ENCODE assay signal across 8 cellular contexts in genomic region chr2:104733544-104733943, GRCh38.
DNase-seq lines count a peak whose midpoint lies in the region; ATAC-seq lines count a peak whose summit lies in the region.

No MANE protein-coding gene starts in this region.

- DNase-seq in stimulated activated CD4-positive, alpha-beta T cell treated with anti-CD3 and anti-CD28 coated beads, Interleukin-15, amount 100 ng/mL, for 24 hours, result peak; percentile 43
- no peak for DNase-seq in stimulated activated CD4-positive, alpha-beta T cell treated with anti-CD3 and anti-CD28 coated beads, Interleukin-12 subunit alpha, Interleukin-12 subunit beta, amount 100 ng/mL, for 4 hours
- DNase-seq in HAP-1 (ENCODE audit: low spot score in 2 of 2) (peak; percentile 13 to 71), MG63 (peak; percentile 19), glomerular visceral epithelial cell (ENCODE audit: extremely low spot score) (peak; percentile 7), NK-92 (lab: John Stamatoyannopoulos, UW; ENCODE audit: unreplicated experiment) (no peak), hepatic stellate cell (ENCODE audit: low spot score) (no peak), Right ventricle myocardium superior (no peak)

- ATAC-seq in Right ventricle myocardium superior (ENCODE audit: poor library complexity), result no peak

- no peaks in the 10 kb centered on the region for H3K27me3 ChIP-seq in HAP-1 (ENCODE audit: low read depth)
- no peaks in the 10 kb centered on the region for H3K27me3 ChIP-seq in MG63

- H3K9me3 ChIP-seq in HAP-1 (no peaks in the 10 kb centered on the region), MG63 (no peaks in the 10 kb centered on the region)

- intact Hi-C loops in Right ventricle myocardium superior (cut with DNase I), result no loop called here

- no peak overlapping the region for H3K4me3 ChIP-seq in HAP-1
- no peak overlapping the region for H3K4me3 ChIP-seq in MG63

- no peaks in the 10 kb centered on the region for H3K36me3 ChIP-seq in HAP-1 (replicated peaks)
- no peaks in the 10 kb centered on the region for H3K36me3 ChIP-seq in MG63

- in situ Hi-C loops in HAP-1 (cut with MboI; ENCODE audit: low sequenced_read_pairs), result no loop called here

- no peaks in the 10 kb centered on the region for H3K4me1 ChIP-seq in HAP-1

Comparison
In these comparisons a context has a peak if more than half of its experiments do, and no peak if none do; other contexts are left out.
1. DNase-seq: peak in stimulated activated CD4-positive, alpha-beta T cell treated with anti-CD3 and anti-CD28 coated beads, Interleukin-15, amount 100 ng/mL, for 24 hours (single experiment), HAP-1 (2 of 2), MG63 (single experiment) and glomerular visceral epithelial cell (single experiment); none in stimulated activated CD4-positive, alpha-beta T cell treated with anti-CD3 and anti-CD28 coated beads, Interleukin-12 subunit alpha, Interleukin-12 subunit beta, amount 100 ng/mL, for 4 hours (single experiment), NK-92 (single experiment), hepatic stellate cell (single experiment) and Right ventricle myocardium superior (single experiment).